15 cellular contexts compared by ENCODE assay signal in genomic region chr2:70046534-70046933, GRCh38. TPM values are rescaled to one million over a fixed set of nuclear protein-coding genes. Genes with fewer than 3 reads are reported as not detected.
DNase-seq lines count a peak whose midpoint lies in the region; ATAC-seq lines count a peak whose summit lies in the region.
"Had no signal": no experiment of that assay in that cellular context is flagged by ENCODE, and none has a peak within 500 bp of the region (broad histone marks: within the 10 kb centered on the region; RNA-seq: fewer than 3 reads in every experiment).

No MANE protein-coding gene starts in this region.

- intact Hi-C loops in left ventricle myocardium superior (cut with micrococcal nuclease): no loop called here
- intact Hi-C loops in posterior cingulate gyrus (cut with DNase I): no loop called here

- no peaks in the 10 kb centered on the region for H3K9me3 Mint-ChIP-seq in T-helper 1 cell treated with Interleukin-12 subunit alpha and Interleukin-12 subunit beta and Interleukin-4 antibody, amounts not matched to agents 30 μg/mL and 1 μg/mL, for 36 hours
- H3K9me3 Mint-ChIP-seq in stimulated activated effector memory CD8-positive, alpha-beta T cell treated with anti-CD3 and anti-CD28 coated beads, Interleukin-12 subunit alpha, Interleukin-12 subunit beta, amount 100 ng/mL, for 72 hours: no peaks in the 10 kb centered on the region

- H3K27me3 Mint-ChIP-seq in T-helper 1 cell treated with Interleukin-12 subunit alpha and Interleukin-12 subunit beta and Interleukin-4 antibody, amounts not matched to agents 30 μg/mL and 1 μg/mL, for 36 hours (ENCODE audit: low read depth): no peaks in the 10 kb centered on the region
- no peaks in the 10 kb centered on the region for H3K27me3 Mint-ChIP-seq in T-helper 17 cell

- H3K36me3 Mint-ChIP-seq in T-helper 1 cell treated with Interleukin-12 subunit alpha and Interleukin-12 subunit beta and Interleukin-4 antibody, amounts not matched to agents 30 μg/mL and 1 μg/mL, for 36 hours (ENCODE audit: low read depth): peaks cover 46% of the 10 kb centered on the region
- H3K36me3 Mint-ChIP-seq in T-helper 17 cell (ENCODE audit: low read depth): peaks cover 6% of the 10 kb centered on the region
- H3K36me3 Mint-ChIP-seq in stimulated activated effector memory CD8-positive, alpha-beta T cell treated with anti-CD3 and anti-CD28 coated beads, Interleukin-12 subunit alpha, Interleukin-12 subunit beta, amount 100 ng/mL, for 72 hours: peaks cover 60% of the 10 kb centered on the region

- peak overlapping the region; percentile 68 for H3K27ac Mint-ChIP-seq in T-helper 1 cell treated with Interleukin-12 subunit alpha and Interleukin-12 subunit beta and Interleukin-4 antibody, amounts not matched to agents 30 μg/mL and 1 μg/mL, for 36 hours
- H3K27ac Mint-ChIP-seq in T-helper 17 cell: peak overlapping the region; percentile 80
- peak overlapping the region; percentile 92 for H3K27ac Mint-ChIP-seq in stimulated activated effector memory CD8-positive, alpha-beta T cell treated with anti-CD3 and anti-CD28 coated beads, Interleukin-12 subunit alpha, Interleukin-12 subunit beta, amount 100 ng/mL, for 72 hours

- H3K9me3 ChIP-seq in T-helper 17 cell (ENCODE audit: control insufficient read depth, low read length, poor library complexity, severe bottlenecking): no peaks in the 10 kb centered on the region
- H3K9me3 ChIP-seq: pancreas had no signal

- no peak overlapping the region for H3K4me3 Mint-ChIP-seq in T-helper 1 cell treated with Interleukin-12 subunit alpha and Interleukin-12 subunit beta and Interleukin-4 antibody, amounts not matched to agents 30 μg/mL and 1 μg/mL, for 36 hours
- H3K4me3 Mint-ChIP-seq in T-helper 17 cell: no peak overlapping the region
- no peak overlapping the region for H3K4me3 Mint-ChIP-seq in stimulated activated effector memory CD8-positive, alpha-beta T cell treated with anti-CD3 and anti-CD28 coated beads, Interleukin-12 subunit alpha, Interleukin-12 subunit beta, amount 100 ng/mL, for 72 hours

- no peak for DNase-seq in T-helper 1 cell
- DNase-seq in T-helper 17 cell: no peak
- DNase-seq in left ventricle myocardium superior: no peak
- DNase-seq in stimulated activated effector memory CD8-positive, alpha-beta T cell treated with anti-CD3 and anti-CD28 coated beads, Interleukin-12 subunit alpha, Interleukin-12 subunit beta, amount 100 ng/mL, for 72 hours (ENCODE audit: low spot score in 2 of 2): no peak
- DNase-seq in posterior cingulate gyrus: no peak
- no peak for DNase-seq in NCI-H2081 treated with DMSO at 0.1 percent for 48 hours (lab: John Stamatoyannopoulos, UW)
- DNase-seq: effector CD8-positive, alpha-beta T cell; NCI-H2081; NK-92 treated with Interleukin-12 subunit alpha and Interleukin-12 subunit beta, amount 100 ng/mL, for 24 hours; pancreas; stimulated activated CD4-positive, alpha-beta T cell treated with anti-CD3 and anti-CD28 coated beads, Interleukin-4, amount 100 ng/mL, for 4 hours had no signal

- ATAC-seq in T-helper 17 cell: no peak
- ATAC-seq in left ventricle myocardium superior: peak; percentile 46
- no peak for ATAC-seq in stimulated activated effector memory CD8-positive, alpha-beta T cell treated with anti-CD3 and anti-CD28 coated beads, Interleukin-12 subunit alpha, Interleukin-12 subunit beta, amount 100 ng/mL, for 72 hours
- ATAC-seq in HG03442 (IDR thresholded peaks at IDR 0.05; ENCODE audit: unreplicated experiment): no peak
- ATAC-seq: GM12878, HCT116 had no signal

- peaks cover 57% of the 10 kb centered on the region for H3K4me1 Mint-ChIP-seq in T-helper 1 cell treated with Interleukin-12 subunit alpha and Interleukin-12 subunit beta and Interleukin-4 antibody, amounts not matched to agents 30 μg/mL and 1 μg/mL, for 36 hours (ENCODE audit: low read depth)
- H3K4me1 Mint-ChIP-seq in T-helper 17 cell: peaks cover 34% of the 10 kb centered on the region
- H3K4me1 Mint-ChIP-seq in stimulated activated effector memory CD8-positive, alpha-beta T cell treated with anti-CD3 and anti-CD28 coated beads, Interleukin-12 subunit alpha, Interleukin-12 subunit beta, amount 100 ng/mL, for 72 hours: peaks cover 62% of the 10 kb centered on the region

RNA-seq across cellular contexts. Expression of gene PCBP1, which starts 40.7 kb away (rescaled TPM):
- total RNA-seq in T-helper 17 cell: 100 to 1,000 TPM; 334 to 345 TPM
- total RNA-seq in left ventricle myocardium superior: 211 TPM
